Comparison of ENCODE assay signal across 14 cellular contexts in the genomic region with DNA sequence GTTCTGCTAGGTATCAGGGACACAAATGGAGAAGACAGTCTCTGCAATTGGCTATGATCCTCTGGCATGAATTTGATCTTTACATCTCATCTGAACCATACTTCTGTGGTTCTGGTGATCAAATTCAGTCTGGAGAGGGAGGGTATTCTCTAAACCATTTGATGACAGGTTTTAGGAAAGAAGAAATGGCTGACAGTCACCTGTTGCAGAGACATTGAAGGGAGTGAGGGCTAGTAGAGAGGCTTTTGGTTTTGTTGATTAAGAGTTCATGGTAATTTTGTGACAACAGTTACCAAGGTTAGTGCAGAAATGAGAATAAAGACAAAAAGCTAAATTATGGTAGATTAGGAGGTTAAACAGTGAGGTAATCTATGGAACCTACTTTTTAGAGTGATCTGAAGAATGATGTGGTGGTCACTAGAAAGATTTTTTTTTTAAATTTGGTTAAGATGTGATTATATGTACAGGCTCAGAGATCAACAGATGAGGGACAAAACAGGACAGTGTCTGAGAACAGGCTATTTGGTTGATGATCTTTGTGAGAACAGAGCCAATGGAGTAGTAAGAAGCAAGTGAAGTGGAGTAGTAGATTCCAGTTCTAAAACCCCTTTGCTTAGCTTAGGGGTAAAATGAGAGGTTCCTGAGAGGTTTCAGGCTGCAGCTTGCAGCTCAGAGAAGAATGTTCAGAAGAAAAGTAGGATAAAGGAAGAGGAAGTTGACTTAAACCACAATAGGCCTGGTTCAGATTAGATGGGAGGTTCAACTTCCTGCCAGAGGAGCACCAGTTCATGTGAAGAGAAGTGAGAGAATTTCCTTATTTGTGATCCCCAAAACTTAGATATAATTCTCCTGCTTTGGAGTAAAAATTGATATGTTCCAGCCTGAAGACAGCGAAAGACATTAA. TPM values are rescaled to one million over a fixed set of nuclear protein-coding genes. Genes with fewer than 3 reads are reported as not detected.
DNase-seq lines count a peak whose midpoint lies in the region; ATAC-seq and TF ChIP-seq lines count a peak whose summit lies in the region.
"Had no signal": no experiment of that assay in that cellular context is flagged by ENCODE, and none has a peak within 500 bp of the region (broad histone marks: within the 10 kb centered on the region; RNA-seq: fewer than 3 reads in every experiment).

No MANE protein-coding gene starts in this region.

- no peak overlapping the region for H3K4me3 ChIP-seq in MM.1S (ENCODE audit: low read length)
- H3K4me3 ChIP-seq in mucosa of descending colon, result no peak overlapping the region
- H3K4me3 ChIP-seq: gastroesophageal sphincter, tibial nerve had no signal

- H3F3A ChIP-seq in MM.1S (ENCODE audit: insufficient read depth, low read length), result peaks cover 8% of the 10 kb centered on the region; the same call in 1 of the 2 replicates

- H3K27ac ChIP-seq in MM.1S (ENCODE audit: low read length), result peak overlapping the region; percentile 33; the same call in 1 of the 2 replicates
- H3K27ac ChIP-seq: gastroesophageal sphincter, KMS-11, tibial nerve had no signal

- intact Hi-C loops in activated B cell treated with CpG ODN at 0.5 μM for 24 hours (cut with micrococcal nuclease) (loop anchor here (1.0 kb wide), 1 partner anchor 8 kb away; no protein-coding TSS in a partner anchor), mucosa of descending colon (cut with DNase I, micrococcal nuclease) (no loop called here)

- CTCF ChIA-PET in activated B cell treated with CpG ODN at 0.5 μM for 24 hours (lab: Charles Lee), result no interaction called here

- H4K20me1 ChIP-seq in MM.1S (ENCODE audit: insufficient read depth, low read length), result no peaks in the 10 kb centered on the region

- DNase-seq in GDM1 (lab: John Stamatoyannopoulos, UW) (peak; percentile 85), MM.1S (peak; percentile 26), activated B cell treated with CpG ODN at 0.5 μM for 24 hours (no peak), mucosa of descending colon (no peak), NCI-H774 (lab: John Stamatoyannopoulos, UW) (no peak), NCI-H1092 (lab: John Stamatoyannopoulos, UW) (no peak), NCI-H2029 (lab: John Stamatoyannopoulos, UW) (no peak), SK-N-DZ (ENCODE audit: low spot score) (no peak)
- DNase-seq: DMS79 treated with DMSO at 0.1 percent for 48 hours, NCI-H524 had no signal

- peak overlapping the region; percentile 35; the same call in 1 of the 2 replicates for H2AFZ ChIP-seq in MM.1S (ENCODE audit: low read length)

- peaks cover 85% of the 10 kb centered on the region for H3K4me1 Mint-ChIP-seq in activated B cell treated with CpG ODN at 0.5 μM for 24 hours

- POLR2A ChIA-PET in activated B cell treated with CpG ODN at 0.5 μM for 24 hours (lab: Charles Lee), result interaction anchor here (1.1 to 5.5 kb wide), 4 partner anchors 11 to 310 kb away, joined by 4 to 53 read pairs (median 6); no protein-coding TSS in a partner anchor

- H3K4me2 ChIP-seq in MM.1S (ENCODE audit: low read depth, low read length), result peak overlapping the region; percentile 14; the same call in 1 of the 2 replicates
- H3K4me2 ChIP-seq: KMS-11 had no signal

- ATAC-seq in activated B cell treated with CpG ODN at 0.5 μM for 24 hours (ENCODE audit: low read depth), result peak; percentile 32
- ATAC-seq in mucosa of descending colon, result peak; percentile 64
- ATAC-seq: gastroesophageal sphincter had no signal

- no peak overlapping the region for H3K9ac ChIP-seq in MM.1S (ENCODE audit: low read length)
- H3K9ac ChIP-seq: KMS-11 had no signal

- no peaks in the 10 kb centered on the region for H3K79me2 ChIP-seq in MM.1S (ENCODE audit: low read length)

- H3K4me1 ChIP-seq in MM.1S (ENCODE audit: low read length), result peaks cover 33% of the 10 kb centered on the region
- no peaks in the 10 kb centered on the region for H3K4me1 ChIP-seq in mucosa of descending colon (ENCODE audit: low read depth)
- H3K4me1 ChIP-seq: gastroesophageal sphincter, tibial nerve had no signal

- no peaks in the 10 kb centered on the region for H3K27me3 ChIP-seq in MM.1S (replicated peaks; ENCODE audit: insufficient read depth, low read length)
- H3K27me3 ChIP-seq: gastroesophageal sphincter had no signal

- H3K27ac Mint-ChIP-seq in activated B cell treated with CpG ODN at 0.5 μM for 24 hours, result peak overlapping the region; percentile 80

- no peaks in the 10 kb centered on the region for H3K27me3 Mint-ChIP-seq in activated B cell treated with CpG ODN at 0.5 μM for 24 hours

- H3K36me3 Mint-ChIP-seq in activated B cell treated with CpG ODN at 0.5 μM for 24 hours (ENCODE audit: low read depth), result no peaks in the 10 kb centered on the region

- TF ChIP-seq CTCF in MM.1S (IDR thresholded peaks at IDR 0.05; ENCODE audit: low read length) (no peak), activated B cell treated with CpG ODN at 0.5 μM for 24 hours (IDR thresholded peaks at IDR 0.05) (no peak), mucosa of descending colon (IDR thresholded peaks at IDR 0.05) (no peak)

- no peaks in the 10 kb centered on the region for H3K9me3 Mint-ChIP-seq in activated B cell treated with CpG ODN at 0.5 μM for 24 hours

- no peaks in the 10 kb centered on the region for H3K36me3 ChIP-seq in MM.1S (replicated peaks; ENCODE audit: insufficient read depth, low read length)
- no peaks in the 10 kb centered on the region for H3K36me3 ChIP-seq in mucosa of descending colon (ENCODE audit: low read depth)
- H3K36me3 ChIP-seq: gastroesophageal sphincter, tibial nerve had no signal

- no peaks in the 10 kb centered on the region for H3K9me3 ChIP-seq in MM.1S (replicated peaks; ENCODE audit: insufficient read depth, low read length)
- no peaks in the 10 kb centered on the region for H3K9me3 ChIP-seq in mucosa of descending colon
- H3K9me3 ChIP-seq: gastroesophageal sphincter, tibial nerve had no signal

- H3K9me2 ChIP-seq in MM.1S (replicated peaks; ENCODE audit: insufficient read depth, low read length), result no peaks in the 10 kb centered on the region

- H3K4me3 Mint-ChIP-seq in activated B cell treated with CpG ODN at 0.5 μM for 24 hours, result peak overlapping the region; percentile 45

RNA-seq across cellular contexts. Expression of gene VSIG4, which starts 34.7 kb away (rescaled TPM):
- total RNA-seq in activated B cell treated with CpG ODN at 0.5 μM for 24 hours, result not detected in 2 replicates
- 10 to 100 TPM in 2 of 3 donors, 1 to 10 TPM in 1; 7.3 to 80.5 (median 79.9) TPM for total RNA-seq in mucosa of descending colon
- polyA plus RNA-seq in SK-N-DZ (2014; cell fraction: cytosol; rRNA removed), result not detected in 2 replicates
- not detected in 2 replicates for polyA plus RNA-seq in SK-N-DZ (2014; cell fraction: nucleus; rRNA removed)
- total RNA-seq: pulmonary artery endothelial cell had no signal

Comparison
In these comparisons a context has a peak if more than half of its experiments do, and no peak if none do; other contexts are left out.
1. DNase-seq: peak in GDM1 (single experiment) and MM.1S (single experiment); none in activated B cell treated with CpG ODN at 0.5 μM for 24 hours (single experiment), mucosa of descending colon (0 of 3), NCI-H774 (single experiment), NCI-H1092 (single experiment), NCI-H2029 (single experiment) and SK-N-DZ (single experiment).